Comparison of ENCODE assay signal across 1 cellular context in genomic region chr1:162538815-162539431, GRCh38.
TF ChIP-seq lines count a peak whose summit lies in the region.

No MANE protein-coding gene starts in this region.

TF ChIP-seq in K562, 482 proteins besides CTCF, POLR2A, EP300 and RAD21:
- TF ChIP-seq ATF3 (IDR thresholded peaks at IDR 0.05), result peak; percentile 90
- 0 out of 2 replicates have a peak, but pooled peaks have one; percentile 46 for TF ChIP-seq ATF3 (CRISPR knock-in tag; conservative IDR thresholded peaks at IDR 0.05)
- TF ChIP-seq SLC30A9 (CRISPR knock-in tag; IDR thresholded peaks at IDR 0.05), result no peak
- peak; percentile 70 for TF ChIP-seq FOSL1 (tag; conservative IDR thresholded peaks at IDR 0.05)
- TF ChIP-seq ATF2 (CRISPR knock-in tag; IDR thresholded peaks at IDR 0.05), result no peak
- no peak for TF ChIP-seq AFF4 (CRISPR knock-in tag; IDR thresholded peaks at IDR 0.05)
- peak; percentile 81 for TF ChIP-seq CEBPG (CRISPR knock-in tag; IDR thresholded peaks at IDR 0.05)
- TF ChIP-seq CEBPG (tag; conservative IDR thresholded peaks at IDR 0.05 in 1 of 2, IDR thresholded peaks at IDR 0.05 in 1 of 2), result peak in 1 of 2 experiments; percentile 87; a peak in 2 of 4 replicates
- no peak for TF ChIP-seq ZNF696 (CRISPR knock-in tag; conservative IDR thresholded peaks at IDR 0.05)
- no peak for TF ChIP-seq TSHZ1 (CRISPR knock-in tag; IDR thresholded peaks at IDR 0.05)
- peak in 1 of 2 experiments; percentile 15; a peak in 1 of 4 replicates for TF ChIP-seq TRIM24 (IDR thresholded peaks at IDR 0.05)
- TF ChIP-seq SMAD4 (CRISPR knock-in tag; conservative IDR thresholded peaks at IDR 0.05), result 0 out of 2 replicates have a peak, but pooled peaks have one; percentile 15
- peak; percentile 73 for TF ChIP-seq JUND (IDR thresholded peaks at IDR 0.05; ENCODE audit: borderline replicate concordance, low read depth, low read length)
- peak; percentile 61; the same call in 2 of the 3 replicates for TF ChIP-seq JUND (tag; IDR thresholded peaks at IDR 0.05; ENCODE audit: borderline replicate concordance, low read depth, low read length)
- TF ChIP-seq CEBPB (tag; IDR thresholded peaks at IDR 0.05), result peak; percentile 24; the same call in 1 of the 2 replicates
